ENCODE assay signal across 32 cellular contexts in the genomic region with DNA sequence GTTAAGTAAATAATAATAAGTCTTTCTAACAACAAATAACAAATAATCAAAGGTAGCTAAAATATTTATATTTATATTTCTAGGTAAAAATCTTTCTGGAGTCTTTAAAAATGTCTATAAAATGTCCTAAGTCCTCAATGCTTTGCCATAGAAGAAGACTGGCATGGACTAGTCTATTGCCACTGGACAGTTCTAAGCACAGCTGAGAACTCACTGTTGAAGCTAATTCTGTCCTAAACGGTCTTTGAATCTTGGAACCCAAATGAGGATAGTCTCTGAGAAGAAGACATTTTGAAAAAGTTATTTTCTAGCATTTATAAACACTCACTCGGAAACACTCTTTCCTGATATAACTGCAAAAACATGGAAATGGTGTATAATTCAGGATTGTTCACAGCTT. TPM values are rescaled to one million over a fixed set of nuclear protein-coding genes. Genes with fewer than 3 reads are reported as not detected.
"Had no signal": no experiment of that assay in that cellular context is flagged by ENCODE, and none has a peak within 500 bp of the region (broad histone marks: within the 10 kb centered on the region; RNA-seq: fewer than 3 reads in every experiment).

No MANE protein-coding gene starts in this region.

- ATAC-seq: effector memory CD8-positive, alpha-beta T cell; esophagus mucosa; gastrocnemius medialis; heart right ventricle; left cardiac atrium; left lung; left ventricle myocardium superior; lower lobe of right lung; mucosa of descending colon had no signal

- H3K27ac ChIP-seq: colonic mucosa, epithelial cell of prostate, esophagus squamous epithelium, gastrocnemius medialis, heart right ventricle, left lung, lower lobe of right lung had no signal

- H3K4me3 Mint-ChIP-seq: dendritic cell treated with granulocyte-macrophage colony-stimulating factor and Interleukin-4, amounts not matched to agents 40 ng/mL and 50 ng/mL, for 4 days; effector memory CD8-positive, alpha-beta T cell; endodermal cell; mesothelial cell of epicardium had no signal

- H3K27ac Mint-ChIP-seq: dendritic cell treated with granulocyte-macrophage colony-stimulating factor and Interleukin-4, amounts not matched to agents 40 ng/mL and 50 ng/mL, for 4 days; effector memory CD8-positive, alpha-beta T cell; endodermal cell; mesothelial cell of epicardium had no signal

- H3K9me3 ChIP-seq: colonic mucosa, esophagus squamous epithelium, gastrocnemius medialis, heart right ventricle, left lung, lower lobe of right lung, mucosa of descending colon had no signal

- H3K27me3 ChIP-seq: colonic mucosa, esophagus squamous epithelium, gastrocnemius medialis, heart right ventricle, left lung had no signal

- H3K4me1 Mint-ChIP-seq: endodermal cell, mesothelial cell of epicardium had no signal

- H3K4me1 ChIP-seq: colonic mucosa, esophagus squamous epithelium, gastrocnemius medialis, heart right ventricle, left lung, lower lobe of right lung had no signal

- DNase-seq: colonic mucosa; cortex of kidney; effector CD8-positive, alpha-beta T cell; effector memory CD8-positive, alpha-beta T cell; endodermal cell; erythroblast; esophagus squamous epithelium; foreskin fibroblast; foreskin melanocyte; gastrocnemius medialis; glutamatergic neuron; head of caudate nucleus; heart right ventricle; hippocampal formation; left cardiac atrium; left lung; left ventricle myocardium superior; lower lobe of right lung; mesenchymal stem cell; mucosa of descending colon had no signal

- H3K36me3 Mint-ChIP-seq: mesothelial cell of epicardium had no signal

- H3K9me3 Mint-ChIP-seq: dendritic cell treated with granulocyte-macrophage colony-stimulating factor and Interleukin-4, amounts not matched to agents 40 ng/mL and 50 ng/mL, for 4 days; effector memory CD8-positive, alpha-beta T cell; endodermal cell; mesothelial cell of epicardium had no signal

- H3K36me3 ChIP-seq: colonic mucosa, esophagus squamous epithelium, gastrocnemius medialis, heart right ventricle, left lung, lower lobe of right lung had no signal

- H3K4me3 ChIP-seq: colonic mucosa, esophagus squamous epithelium, gastrocnemius medialis, heart right ventricle, left lung, lower lobe of right lung, mucosa of descending colon had no signal

RNA-seq across cellular contexts. Expression of a gene that starts 0.5 kb away (rescaled TPM):
- total RNA-seq: chondrocyte, colonic mucosa, dermis microvascular lymphatic vessel endothelial cell, endodermal cell, esophagus mucosa, esophagus squamous epithelium, glomerular endothelial cell, heart right ventricle, kidney epithelial cell, left cardiac atrium, left lung, left ventricle myocardium superior, lower leg skin, lower lobe of right lung, lung microvascular endothelial cell, mesenteric fat pad, mesothelial cell of epicardium, mucosa of descending colon had no signal
- polyA plus RNA-seq: heart right ventricle, keratinocyte had no signal

RNA-seq across cellular contexts. Expression of a gene that starts 48.1 kb away (rescaled TPM):
- total RNA-seq: chondrocyte, colonic mucosa, dermis microvascular lymphatic vessel endothelial cell, endodermal cell, esophagus mucosa, esophagus squamous epithelium, glomerular endothelial cell, heart right ventricle, kidney epithelial cell, left cardiac atrium, left lung, left ventricle myocardium superior, lower leg skin, lower lobe of right lung, lung microvascular endothelial cell, mesenteric fat pad, mesothelial cell of epicardium, mucosa of descending colon had no signal
- polyA plus RNA-seq: heart right ventricle, keratinocyte had no signal

RNA-seq across cellular contexts. Expression of a gene that starts 48.4 kb away (rescaled TPM):
- total RNA-seq: chondrocyte, dermis microvascular lymphatic vessel endothelial cell, endodermal cell, gastrocnemius medialis, glomerular endothelial cell, heart right ventricle, kidney epithelial cell, left cardiac atrium, left lung, left ventricle myocardium superior, lower leg skin, lower lobe of right lung, lung microvascular endothelial cell, mesenteric fat pad had no signal
- polyA plus RNA-seq: heart right ventricle, keratinocyte had no signal
